Comparison of ENCODE assay signal across 11 cellular contexts in the genomic region with DNA sequence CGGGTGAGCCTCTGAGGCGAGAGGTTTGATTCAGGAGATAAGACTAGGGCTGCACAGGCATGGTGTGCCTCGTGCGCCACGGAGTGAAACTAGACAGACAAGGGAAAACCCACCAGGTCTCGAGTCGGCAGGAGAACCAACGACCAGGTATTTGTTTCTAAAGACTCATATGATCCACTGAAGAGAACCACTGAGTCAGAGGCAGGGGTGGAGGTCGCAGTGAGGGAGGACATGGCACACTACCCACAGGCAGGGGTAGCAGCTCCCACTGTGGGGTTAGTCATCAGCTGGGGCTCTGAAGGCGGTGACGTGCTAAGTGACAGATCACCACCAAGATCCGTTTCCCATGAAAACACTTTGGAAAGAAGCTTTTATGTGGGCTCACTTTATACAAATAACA. TPM values are rescaled to one million over a fixed set of nuclear protein-coding genes. Genes with fewer than 3 reads are reported as not detected.
DNase-seq lines count a peak whose midpoint lies in the region; ATAC-seq and TF ChIP-seq lines count a peak whose summit lies in the region.
"Had no signal": no experiment of that assay in that cellular context is flagged by ENCODE, and none has a peak within 500 bp of the region (broad histone marks: within the 10 kb centered on the region; RNA-seq: fewer than 3 reads in every experiment).

No MANE protein-coding gene starts in this region.

- no peaks in the 10 kb centered on the region for H3K9me3 ChIP-seq in gastrocnemius medialis

- intact Hi-C loops in gastrocnemius medialis (cut with DNase I; ENCODE audit: low total_unique reads) = no loop called here

- no peaks in the 10 kb centered on the region for H3K36me3 ChIP-seq in gastrocnemius medialis

- H3K4me1 ChIP-seq in gastrocnemius medialis = peaks cover 25 to 32% of the 10 kb centered on the region in 2 donors

- no peak for TF ChIP-seq POLR2A in gastrocnemius medialis (IDR thresholded peaks at IDR 0.05)

- in situ Hi-C loops in gastrocnemius medialis (cut with MboI; ENCODE audit: low sequenced_read_pairs in 4 of 4) = no loop called here

- no peaks in the 10 kb centered on the region for H3K27me3 ChIP-seq in gastrocnemius medialis

- no peak overlapping the region for H3K27ac ChIP-seq in gastrocnemius medialis

- peak overlapping the region; percentile 10 for H3K4me3 ChIP-seq in GM12875 (ENCODE audit: low read depth, low read length)
- H3K4me3 ChIP-seq in gastrocnemius medialis = no peak overlapping the region
- H3K4me3 ChIP-seq: GM12878 had no signal

- no peak for ATAC-seq in gastrocnemius medialis
- no peak for ATAC-seq in HG03135 (IDR thresholded peaks at IDR 0.05; ENCODE audit: unreplicated experiment)
- ATAC-seq in GM18517 (IDR thresholded peaks at IDR 0.05; ENCODE audit: unreplicated experiment) = no peak
- ATAC-seq: GM12878 had no signal

- DNase-seq in activated CD4-positive, alpha-beta T cell treated with anti-CD3 and anti-CD28 coated beads, Interleukin-2, amount 50 U/mL, for 4 hours = peak; percentile 82 to 88
- DNase-seq in dermis blood vessel endothelial cell (peak; percentile 71), gastrocnemius medialis (no peak), COLO668 (lab: John Stamatoyannopoulos, UW; ENCODE audit: unreplicated experiment) (no peak)
- DNase-seq in stimulated activated CD4-positive, alpha-beta T cell treated with anti-CD3 and anti-CD28 coated beads, Interleukin-4, amount 100 ng/mL, for 24 hours = peak; percentile 92
- DNase-seq: islet precursor cell, NCI-H748 treated with DMSO at 0.1 percent for 48 hours had no signal

- TF ChIP-seq CTCF in GM12875 (IDR thresholded peaks at IDR 0.05; ENCODE audit: borderline replicate concordance, insufficient read depth, low read depth, low read length) = no peak
- TF ChIP-seq CTCF in gastrocnemius medialis (IDR thresholded peaks at IDR 0.05 in 4 of 5, conservative IDR thresholded peaks at IDR 0.05 in 1 of 5) = no peak

RNA-seq across cellular contexts. Expression of a gene that starts 45.7 kb away (rescaled TPM):
- total RNA-seq in dermis blood vessel endothelial cell (47.7 and 49.0 TPM in 2 replicates), gastrocnemius medialis (1 to 10 TPM; 4.6 to 8.3 (median 7.1) TPM)

Comparison
In these comparisons a context has a peak if more than half of its experiments do, and no peak if none do; other contexts are left out.
1. DNase-seq: peak in activated CD4-positive, alpha-beta T cell treated with anti-CD3 and anti-CD28 coated beads, Interleukin-2, amount 50 U/mL, for 4 hours (2 of 2), dermis blood vessel endothelial cell (single experiment) and stimulated activated CD4-positive, alpha-beta T cell treated with anti-CD3 and anti-CD28 coated beads, Interleukin-4, amount 100 ng/mL, for 24 hours (single experiment); none in gastrocnemius medialis (0 of 2) and COLO668 (single experiment).